In the genomic region with DNA sequence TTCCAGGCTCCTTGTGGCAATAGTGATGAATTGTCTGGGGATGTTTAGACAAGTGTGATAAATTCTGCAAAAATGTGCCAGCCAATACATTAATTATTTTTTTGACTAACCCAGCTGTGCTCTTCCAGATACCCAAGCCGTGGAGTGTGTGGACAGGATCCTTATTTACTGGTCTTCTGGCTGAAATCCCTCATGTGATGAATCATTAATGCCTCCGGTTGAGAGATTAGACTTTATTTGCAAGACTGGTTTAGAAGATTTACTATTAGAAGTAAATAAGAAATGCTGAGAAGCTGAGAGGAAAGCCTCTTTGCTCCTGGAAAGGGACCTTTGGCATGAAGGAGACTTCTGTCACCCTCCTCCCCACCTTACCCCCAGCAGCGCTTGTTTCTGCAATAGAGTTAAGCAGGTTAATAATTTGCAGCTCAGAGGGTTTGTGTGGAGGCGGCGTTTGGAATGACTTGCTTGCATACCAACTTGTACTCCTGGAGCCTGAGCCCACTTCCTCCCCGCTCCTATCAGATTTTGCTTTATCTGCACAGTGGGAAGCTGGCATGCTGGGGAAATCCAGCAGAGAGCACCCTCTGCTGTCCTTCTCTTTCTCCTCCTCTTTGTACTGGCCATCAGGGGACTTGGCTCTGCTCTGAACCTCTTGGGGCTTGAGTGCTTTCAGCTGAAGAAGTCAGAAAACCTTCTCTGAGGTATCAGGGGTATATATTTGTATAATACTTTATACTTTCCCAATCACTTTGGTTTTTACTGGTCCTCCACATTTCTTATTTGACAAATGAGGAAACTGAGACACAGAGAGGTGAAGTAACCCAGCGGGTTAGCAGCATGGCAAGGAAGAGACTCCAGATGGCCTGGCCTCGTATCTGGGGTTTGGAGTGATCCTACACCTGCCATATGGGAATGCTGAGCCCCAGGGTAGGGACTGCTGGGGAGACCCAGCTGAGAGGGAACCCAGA, we compare ENCODE assay signal across 8 cellular contexts. TPM values are rescaled to one million over a fixed set of nuclear protein-coding genes. Genes with fewer than 3 reads are reported as not detected.
DNase-seq lines count a peak whose midpoint lies in the region; ATAC-seq and TF ChIP-seq lines count a peak whose summit lies in the region.

No MANE protein-coding gene starts in this region.

- H3K36me3 Mint-ChIP-seq in stimulated activated naive B cell treated with anti-CD40 and anti-IgM and Interleukin-4, amounts not matched to agents 10 μg/mL and 1 μg/mL and 100 μg/mL, for 72 hours = no peaks in the 10 kb centered on the region

- H3K27ac Mint-ChIP-seq in stimulated activated naive B cell treated with anti-CD40 and anti-IgM and Interleukin-4, amounts not matched to agents 10 μg/mL and 1 μg/mL and 100 μg/mL, for 72 hours = no peak overlapping the region

- H3K4me1 Mint-ChIP-seq in stimulated activated naive B cell treated with anti-CD40 and anti-IgM and Interleukin-4, amounts not matched to agents 10 μg/mL and 1 μg/mL and 100 μg/mL, for 72 hours = peaks cover 2 to 11% of the 10 kb centered on the region in 2 donors

- H3K27ac ChIP-seq in thyroid gland = peak overlapping the region in 1 of 3 donors; percentile 36

- DNase-seq in NCI-H2081 (lab: John Stamatoyannopoulos, UW) (peak; percentile 12 to 56), NCI-H2081 treated with DMSO at 0.1 percent for 48 hours (lab: John Stamatoyannopoulos, UW) (no peak), NCI-H1105 treated with DMSO at 0.1 percent for 48 hours (lab: John Stamatoyannopoulos, UW) (peak; percentile 49), astrocyte of the spinal cord (ENCODE audit: low read depth, low spot score) (peak; percentile 69), islet precursor cell (peak; percentile 91), thyroid gland (peak; percentile 83)
- DNase-seq in stimulated activated naive B cell treated with anti-CD40 and anti-IgM and Interleukin-4, amounts not matched to agents 10 μg/mL and 1 μg/mL and 100 μg/mL, for 72 hours = no peak

- peaks cover 0 to 1% of the 10 kb centered on the region in 2 donors for H3K9me3 Mint-ChIP-seq in stimulated activated naive B cell treated with anti-CD40 and anti-IgM and Interleukin-4, amounts not matched to agents 10 μg/mL and 1 μg/mL and 100 μg/mL, for 72 hours

- no peak for TF ChIP-seq POLR2A in thyroid gland (IDR thresholded peaks at IDR 0.05)

- no peaks in the 10 kb centered on the region for H3K36me3 ChIP-seq in thyroid gland

- in situ Hi-C loops in astrocyte of the spinal cord (cut with HindIII; ENCODE audit: low sequenced_read_pairs) = no loop called here

- peak; percentile 58 for TF ChIP-seq CTCF in astrocyte of the spinal cord (IDR thresholded peaks at IDR 0.05; ENCODE audit: low read depth, low read length)
- TF ChIP-seq CTCF in thyroid gland (IDR thresholded peaks at IDR 0.05) = peak; percentile 12 to 92 (median 69)

- no peak for ATAC-seq in GM21786 (IDR thresholded peaks at IDR 0.05; ENCODE audit: unreplicated experiment)
- ATAC-seq in stimulated activated naive B cell treated with anti-CD40 and anti-IgM and Interleukin-4, amounts not matched to agents 10 μg/mL and 1 μg/mL and 100 μg/mL, for 72 hours (replicated peaks) = no peak

- H3K4me1 ChIP-seq in thyroid gland = peaks cover 0 to 10% of the 10 kb centered on the region in 2 donors

- H3K4me3 Mint-ChIP-seq in stimulated activated naive B cell treated with anti-CD40 and anti-IgM and Interleukin-4, amounts not matched to agents 10 μg/mL and 1 μg/mL and 100 μg/mL, for 72 hours = no peak overlapping the region

- H3K27me3 ChIP-seq in thyroid gland = no peaks in the 10 kb centered on the region

- intact Hi-C loops in thyroid gland (cut with DNase I) = loop anchor here (5.0 kb wide), 1 partner anchor 39 kb away; no protein-coding TSS in a partner anchor

- WGBS in thyroid gland, 2 donors = 26 to 38% methylated on average over 8 of the region's 8 CpGs

- H3K9me3 ChIP-seq in thyroid gland = no peaks in the 10 kb centered on the region

- peaks cover 11 to 12% of the 10 kb centered on the region in 2 donors for H3K27me3 Mint-ChIP-seq in stimulated activated naive B cell treated with anti-CD40 and anti-IgM and Interleukin-4, amounts not matched to agents 10 μg/mL and 1 μg/mL and 100 μg/mL, for 72 hours

- H3K4me3 ChIP-seq in astrocyte of the spinal cord (ENCODE audit: low read depth, low read length) (no peak overlapping the region), thyroid gland (replicated peaks in 1 of 3) (no peak overlapping the region)

RNA-seq across cellular contexts. Expression of a gene that starts 16.3 kb away (rescaled TPM):
- not detected for total RNA-seq in thyroid gland

Comparison
In these comparisons a context has a peak if more than half of its experiments do, and no peak if none do; other contexts are left out.
1. DNase-seq: peak in NCI-H2081 (2 of 2), NCI-H1105 treated with DMSO at 0.1 percent for 48 hours (single experiment), astrocyte of the spinal cord (single experiment), islet precursor cell (single experiment) and thyroid gland (2 of 2); none in NCI-H2081 treated with DMSO at 0.1 percent for 48 hours (single experiment) and stimulated activated naive B cell treated with anti-CD40 and anti-IgM and Interleukin-4, amounts not matched to agents 10 μg/mL and 1 μg/mL and 100 μg/mL, for 72 hours (single experiment).